In genomic region chr1:19424651-19425570, GRCh38 we compare ENCODE assay signal across 12 cellular contexts.
A peak's percentile ranks its signal among the peaks of the same experiment; 100 is the strongest.
DNase-seq lines count a peak whose midpoint lies in the region; ATAC-seq and TF ChIP-seq lines count a peak whose summit lies in the region.
"Had no signal": no experiment of that assay in that cellular context is flagged by ENCODE, and none has a peak within 500 bp of the region (broad histone marks: within the 10 kb centered on the region; RNA-seq: fewer than 3 reads in every experiment).

No MANE protein-coding gene starts in this region.

- H3K4me1 ChIP-seq in esophagus (ENCODE audit: control insufficient read depth in 2 of 2, insufficient read depth in 2 of 2, low read length in 1 of 2) = peaks cover 21 to 33% of the 10 kb centered on the region in 2 donors

- H3K27ac ChIP-seq in CD4-positive, alpha-beta T cell (ENCODE audit: low read depth, low read length) = no peak overlapping the region
- peak overlapping the region; percentile 60 to 91 for H3K27ac ChIP-seq in esophagus (ENCODE audit: low read depth in 2 of 2, low read length in 1 of 2)
- H3K27ac ChIP-seq: BLaER1 treated with 17β-estradiol and CSF1 and Interleukin-3, amounts not matched to agents 10 nM and 100 nM; foreskin keratinocyte; PC-9 had no signal

- no peaks in the 10 kb centered on the region for H3K27me3 ChIP-seq in CD4-positive, alpha-beta T cell (ENCODE audit: control insufficient read depth, insufficient read depth, low read length)
- no peaks in the 10 kb centered on the region for H3K27me3 ChIP-seq in esophagus (ENCODE audit: control insufficient read depth in 1 of 2, insufficient read depth in 2 of 2, low read length in 2 of 2)
- H3K27me3 ChIP-seq: BLaER1 treated with 17β-estradiol and CSF1 and Interleukin-3, amounts not matched to agents 10 nM and 100 nM; foreskin keratinocyte had no signal

- H3K36me3 ChIP-seq in esophagus (ENCODE audit: control insufficient read depth in 2 of 2, insufficient read depth in 2 of 2, low read length in 1 of 2) = peaks cover 0 to 3% of the 10 kb centered on the region in 2 donors

- POLR2A ChIA-PET in CD4-positive, alpha-beta T cell (lab: Charles Lee) = interaction anchor here (2.0 kb wide), 1 partner anchor 11 kb away, joined by 6 read pairs; no protein-coding TSS in a partner anchor

- no peak overlapping the region for H3K4me3 ChIP-seq in esophagus (ENCODE audit: low read depth in 1 of 2, low read length in 2 of 2)
- H3K4me3 ChIP-seq: BLaER1 treated with 17β-estradiol and CSF1 and Interleukin-3, amounts not matched to agents 10 nM and 100 nM; PC-9 had no signal

- WGBS in esophagus, 2 donors = 36 to 45% methylated on average over 7 of the region's 7 CpGs

- H3K4me3 Mint-ChIP-seq in CD4-positive, alpha-beta T cell = no peak overlapping the region
- no peak overlapping the region for H3K4me3 Mint-ChIP-seq in osteocyte (ENCODE audit: unreplicated experiment)

- no peak for TF ChIP-seq CTCF in CD4-positive, alpha-beta T cell (IDR thresholded peaks at IDR 0.05)
- no peak for TF ChIP-seq CTCF in osteocyte (IDR thresholded peaks at IDR 0.05)

- CTCF ChIA-PET in CD4-positive, alpha-beta T cell (lab: Charles Lee) = interaction anchor here (0.9 kb wide), 1 partner anchor 157 kb away, joined by 3 read pairs; no protein-coding TSS in a partner anchor

- intact Hi-C loops in CD4-positive, alpha-beta T cell (cut with DNase I, micrococcal nuclease) = no loop called here

- no peak for ATAC-seq in CD4-positive, alpha-beta T cell (ENCODE audit: poor library complexity)
- ATAC-seq in HG02938 (IDR thresholded peaks at IDR 0.05; ENCODE audit: unreplicated experiment) = no peak
- ATAC-seq in HG03097 (IDR thresholded peaks at IDR 0.05; ENCODE audit: low FRiP score, unreplicated experiment) = no peak
- ATAC-seq: foreskin keratinocyte had no signal

- peaks cover 88% of the 10 kb centered on the region for H3K4me1 Mint-ChIP-seq in CD4-positive, alpha-beta T cell (ENCODE audit: low read depth)
- H3K4me1 Mint-ChIP-seq in osteocyte (ENCODE audit: unreplicated experiment) = peaks cover 76% of the 10 kb centered on the region

- no peaks in the 10 kb centered on the region for H3K9me3 ChIP-seq in CD4-positive, alpha-beta T cell (ENCODE audit: control insufficient read depth, low read length)
- H3K9me3 ChIP-seq in esophagus (ENCODE audit: control insufficient read depth in 2 of 2, insufficient read depth in 1 of 2, low read depth in 1 of 2, low read length in 1 of 2) = no peaks in the 10 kb centered on the region
- H3K9me3 ChIP-seq: BLaER1 treated with 17β-estradiol and CSF1 and Interleukin-3, amounts not matched to agents 10 nM and 100 nM had no signal

- H3K9me3 Mint-ChIP-seq in CD4-positive, alpha-beta T cell = no peaks in the 10 kb centered on the region
- H3K9me3 Mint-ChIP-seq in osteocyte (ENCODE audit: unreplicated experiment) = no peaks in the 10 kb centered on the region

- H3K27me3 Mint-ChIP-seq in CD4-positive, alpha-beta T cell = no peaks in the 10 kb centered on the region
- no peaks in the 10 kb centered on the region for H3K27me3 Mint-ChIP-seq in osteocyte (ENCODE audit: unreplicated experiment)

- H3K36me3 Mint-ChIP-seq in CD4-positive, alpha-beta T cell (ENCODE audit: low read depth) = peaks cover 50% of the 10 kb centered on the region
- H3K36me3 Mint-ChIP-seq in osteocyte (ENCODE audit: unreplicated experiment) = peaks cover 6% of the 10 kb centered on the region

- peak overlapping the region; percentile 80 for H3K27ac Mint-ChIP-seq in CD4-positive, alpha-beta T cell
- peak overlapping the region; percentile 79 for H3K27ac Mint-ChIP-seq in osteocyte (ENCODE audit: unreplicated experiment)

- DNase-seq in CD4-positive, alpha-beta T cell = no peak
- DNase-seq in NCI-H446 treated with DMSO at 0.1 percent for 48 hours (lab: John Stamatoyannopoulos, UW) (peak; percentile 60), osteocyte (ENCODE audit: extremely low spot score, unreplicated experiment) (no peak), T-helper 9 cell (no peak), glomerular visceral epithelial cell (ENCODE audit: extremely low spot score) (no peak)
- DNase-seq: activated T-cell treated with anti-CD3 and anti-CD28 coated beads, Interleukin-2, amount 50 U/mL, for 48 hours; PC-9 had no signal
